In genomic region chr12:109477185-109477962, GRCh38 we compare ENCODE assay signal across 8 cellular contexts. TPM values are rescaled to one million over a fixed set of nuclear protein-coding genes. Genes with fewer than 3 reads are reported as not detected.
A peak's percentile ranks its signal among the peaks of the same experiment; 100 is the strongest.
DNase-seq lines count a peak whose midpoint lies in the region; ATAC-seq, FAIRE-seq and TF ChIP-seq lines count a peak whose summit lies in the region.

KCTD10 (minus strand) TSS chr12:109477300; CDS start chr12:109477262, 38 bp downstream.
UBE3B (plus strand) TSS chr12:109477634; CDS start chr12:109483552, 5,918 bp downstream.

- no peaks in the 10 kb centered on the region for H3K9me2 ChIP-seq in SU-DHL-6 (replicated peaks; ENCODE audit: insufficient read depth, low read length)

- H3K36me3 ChIP-seq in SU-DHL-6 (ENCODE audit: low read length) (no peaks in the 10 kb centered on the region), pancreas (peaks cover 0 to 5% (median 0%) of the 10 kb centered on the region in 3 donors), thymus (ENCODE audit: control insufficient read depth, insufficient read depth) (peaks cover 3% of the 10 kb centered on the region)

- H3K9me3 ChIP-seq in SU-DHL-6 (ENCODE audit: insufficient read depth, low read length) (no peaks in the 10 kb centered on the region), pancreas (no peaks in the 10 kb centered on the region), thymus (ENCODE audit: control insufficient read depth) (no peaks in the 10 kb centered on the region)

- peak within 1 kb of the TSS; percentile 95 for H3K4me2 ChIP-seq in SU-DHL-6 (ENCODE audit: low read depth, low read length, poor library complexity, severe bottlenecking)

- no peaks in the 10 kb centered on the region for H3F3A ChIP-seq in SU-DHL-6 (ENCODE audit: insufficient read depth)

- H3K9ac ChIP-seq in SU-DHL-6 (ENCODE audit: low read length) = peak within 1 kb of the TSS; percentile 80

- intact Hi-C loops in head of caudate nucleus (cut with DNase I) = no loop called here
- intact Hi-C loops in pancreas (cut with DNase I) = no loop called here

- H3K9me3 Mint-ChIP-seq in activated naive CD8-positive, alpha-beta T cell treated with anti-CD3 and anti-CD28 coated beads for 36 hours = no peaks in the 10 kb centered on the region

- peaks cover 61% of the 10 kb centered on the region for H3K79me2 ChIP-seq in SU-DHL-6 (ENCODE audit: insufficient read depth, low read length)

- peak within 1 kb of the TSS; percentile 99 for H3K4me3 Mint-ChIP-seq in activated naive CD8-positive, alpha-beta T cell treated with anti-CD3 and anti-CD28 coated beads for 36 hours

- 0 to 1% methylated on average over 54 of the region's 54 CpGs for WGBS in pancreas, 2 donors
- under 1% methylated on average over 54 of the region's 54 CpGs for WGBS in thymus

- ATAC-seq in HG02798 (IDR thresholded peaks at IDR 0.05; ENCODE audit: poor library complexity, unreplicated experiment) (peak; percentile 96), pancreas (peak; percentile 99)

- peaks cover 29% of the 10 kb centered on the region for H3K4me1 Mint-ChIP-seq in activated naive CD8-positive, alpha-beta T cell treated with anti-CD3 and anti-CD28 coated beads for 36 hours

- H3K27ac Mint-ChIP-seq in activated naive CD8-positive, alpha-beta T cell treated with anti-CD3 and anti-CD28 coated beads for 36 hours = peak within 1 kb of the TSS; percentile 100

- TF ChIP-seq CTCF in GM12875 (IDR thresholded peaks at IDR 0.05; ENCODE audit: borderline replicate concordance, insufficient read depth, low read depth, low read length) (no peak), SU-DHL-6 (IDR thresholded peaks at IDR 0.05; ENCODE audit: insufficient read depth, low read length, poor library complexity, severe bottlenecking) (no peak), pancreas (IDR thresholded peaks at IDR 0.05) (no peak)

- H3K4me1 ChIP-seq in pancreas (peaks cover 0 to 16% (median 7%) of the 10 kb centered on the region in 3 donors), thymus (ENCODE audit: control insufficient read depth, insufficient read depth, low read length) (peaks cover 8% of the 10 kb centered on the region)

- no peaks in the 10 kb centered on the region for H3K27me3 Mint-ChIP-seq in activated naive CD8-positive, alpha-beta T cell treated with anti-CD3 and anti-CD28 coated beads for 36 hours

- no peak for FAIRE-seq in pancreas (lab: Jason Lieb, UNC)

- peak within 1 kb of the TSS; percentile 69 for H2AFZ ChIP-seq in SU-DHL-6 (ENCODE audit: low read depth, low read length, severe bottlenecking)

- H3K4me3 ChIP-seq in GM12875 (ENCODE audit: low read depth, low read length) (peak within 1 kb of the TSS; percentile 68), SU-DHL-6 (ENCODE audit: insufficient read depth, low read length, poor library complexity, severe bottlenecking) (peak within 1 kb of the TSS; percentile 77), pancreas (peak within 1 kb of the TSS; percentile 78 to 100 (median 88)), thymus (ENCODE audit: low read length) (peak within 1 kb of the TSS; percentile 100)

- H3K36me3 Mint-ChIP-seq in activated naive CD8-positive, alpha-beta T cell treated with anti-CD3 and anti-CD28 coated beads for 36 hours = peaks cover 3% of the 10 kb centered on the region

- H3K27ac ChIP-seq in SU-DHL-6 (ENCODE audit: low read depth, low read length) (peak within 1 kb of the TSS; percentile 72), pancreas (peak within 1 kb of the TSS; percentile 87 to 95 (median 92)), thymus (ENCODE audit: low read depth) (peak within 1 kb of the TSS; percentile 88)

- DNase-seq in NCI-H1417 treated with DMSO at 0.1 percent for 48 hours (lab: John Stamatoyannopoulos, UW) (peak; percentile 82), head of caudate nucleus (peak; percentile 54 to 94 (median 86)), pancreas (peak; percentile 80 to 94 (median 85))
- peak; percentile 88 for DNase-seq in activated naive CD8-positive, alpha-beta T cell treated with anti-CD3 and anti-CD28 coated beads for 36 hours

- no peaks in the 10 kb centered on the region for H3K27me3 ChIP-seq in SU-DHL-6 (ENCODE audit: low read length)
- no peaks in the 10 kb centered on the region for H3K27me3 ChIP-seq in pancreas
- H3K27me3 ChIP-seq in thymus (ENCODE audit: control insufficient read depth, insufficient read depth) = no peaks in the 10 kb centered on the region

- no peaks in the 10 kb centered on the region for H4K20me1 ChIP-seq in SU-DHL-6 (ENCODE audit: low read depth, low read length)

RNA-seq across cellular contexts. Expression of gene KCTD10, which starts in this region (rescaled TPM):
- total RNA-seq in activated naive CD8-positive, alpha-beta T cell treated with anti-CD3 and anti-CD28 coated beads for 36 hours = 10 to 100 TPM; 47.6 to 48.9 TPM
- 10 to 100 TPM in 4 of 6 donors, 1 to 10 TPM in 2; 6.7 to 16.7 (median 10.7) TPM for total RNA-seq in pancreas
- polyA plus RNA-seq in pancreas (10 to 100 TPM in 1 of 2 donors, 1 to 10 TPM in 1; 9.6 to 12.5 TPM), thymus (17.5 TPM)

RNA-seq across cellular contexts. Expression of gene UBE3B, which starts in this region (rescaled TPM):
- 10 to 100 TPM; 23.4 to 23.5 TPM for total RNA-seq in activated naive CD8-positive, alpha-beta T cell treated with anti-CD3 and anti-CD28 coated beads for 36 hours
- 10 to 100 TPM; 10.9 to 25.6 (median 15.1) TPM for total RNA-seq in pancreas
- polyA plus RNA-seq in pancreas (10 to 100 TPM in 1 of 2 donors, 1 to 10 TPM in 1; 9.8 to 12.6 TPM), thymus (13.5 TPM)

Comparison
In these comparisons a context has a peak if more than half of its experiments do, and no peak if none do; other contexts are left out.
1. Peak in every context shown above with its lines: DNase-seq, ATAC-seq, H3K4me3 ChIP-seq and H3K27ac ChIP-seq.